32 cellular contexts compared by ENCODE assay signal in genomic region chr6:1957746-1958145, GRCh38.
"Had no signal": no experiment of that assay in that cellular context is flagged by ENCODE, and none has a peak within 500 bp of the region (broad histone marks: within the 10 kb centered on the region; RNA-seq: fewer than 3 reads in every experiment).

No MANE protein-coding gene starts in this region.

- DNase-seq: activated B cell treated with CpG ODN at 0.5 μM for 24 hours; activated CD4-positive, alpha-beta memory T cell treated with anti-CD3 and anti-CD28 coated beads for 36 hours; activated CD4-positive, alpha-beta T cell treated with anti-CD3 and anti-CD28 coated beads for 4 hours; activated CD4-positive, alpha-beta T cell treated with anti-CD3 and anti-CD28 coated beads, Interleukin-2, amount 10 ng/mL, durations not matched to agents 24 days and 14 days; activated CD4-positive, alpha-beta T cell treated with anti-CD3 and anti-CD28 coated beads, Interleukin-2, amount 50 U/mL, for 1 hour; activated CD4-positive, alpha-beta T cell treated with anti-CD3 and anti-CD28 coated beads, Interleukin-2, amount 50 U/mL, for 4 hours; activated CD4-positive, CD25-positive, alpha-beta regulatory T cell treated with anti-CD3 and anti-CD28 coated beads, Interleukin-2, amount 50 U/mL, for 72 hours; activated CD8-positive, alpha-beta memory T cell treated with anti-CD3 and anti-CD28 coated beads, Interleukin-2, amount 50 U/mL, for 4 hours; activated CD8-positive, alpha-beta T cell treated with anti-CD3 and anti-CD28 coated beads for 36 hours; activated effector memory CD4-positive, alpha-beta T cell treated with anti-CD3 and anti-CD28 coated beads, Interleukin-2, amount 50 U/mL, for 16 hours; activated gamma-delta T cell treated with Interleukin-2 at 50 U/mL for 16 hours; activated naive CD4-positive, alpha-beta T cell; activated naive CD4-positive, alpha-beta T cell treated with anti-CD3 and anti-CD28 coated beads for 36 hours; activated naive CD4-positive, alpha-beta T cell treated with anti-CD3 and anti-CD28 coated beads, Interleukin-2, amount 50 U/mL, for 16 hours; activated naive CD8-positive, alpha-beta T cell treated with anti-CD3 and anti-CD28 coated beads for 36 hours; activated T-cell treated with anti-CD3 and anti-CD28 coated beads for 4 hours; activated T-cell treated with anti-CD3 and anti-CD28 coated beads, Interleukin-2, amount 50 U/mL, for 1 hour; activated T-cell treated with anti-CD3 and anti-CD28 coated beads, Interleukin-2, amount 50 U/mL, for 4 hours; activated T-cell treated with anti-CD3 and anti-CD28 coated beads, Interleukin-2, amount 50 U/mL, for 72 hours; adrenal gland; amniotic stem cell; aorta; body of pancreas; brain microvascular endothelial cell; central memory CD4-positive, alpha-beta T cell; T-helper 2 cell; T-helper 9 cell had no signal

- H3K27me3 ChIP-seq: adrenal gland, body of pancreas, brain microvascular endothelial cell, breast epithelium had no signal

- H3K4me1 ChIP-seq: adrenal gland, body of pancreas, breast epithelium had no signal

- ATAC-seq: activated CD8-positive, alpha-beta T cell treated with anti-CD3 and anti-CD28 coated beads for 36 hours; activated naive CD4-positive, alpha-beta T cell treated with anti-CD3 and anti-CD28 coated beads, Interleukin-2, amount 50 U/mL, for 72 hours; activated T-cell treated with anti-CD3 and anti-CD28 coated beads, Interleukin-2, amount 50 U/mL, for 4 hours; activated T-cell treated with anti-CD3 and anti-CD28 coated beads, Interleukin-2, amount 50 U/mL, for 72 hours; activated T-helper 17 cell treated with anti-CD3 and anti-CD28 coated beads, Interleukin-2, amount 50 U/mL, for 72 hours; body of pancreas had no signal

- H3K36me3 ChIP-seq: adrenal gland, brain microvascular endothelial cell, breast epithelium had no signal

- H3K9me3 ChIP-seq: adrenal gland, body of pancreas, breast epithelium had no signal

- FAIRE-seq: TTC549 had no signal

- H3K4me3 ChIP-seq: adrenal gland, body of pancreas, breast epithelium had no signal

- H3K27ac ChIP-seq: adrenal gland, body of pancreas, brain microvascular endothelial cell, breast epithelium, VCaP had no signal
